Comparison of ENCODE assay signal across 27 cellular contexts in the genomic region with DNA sequence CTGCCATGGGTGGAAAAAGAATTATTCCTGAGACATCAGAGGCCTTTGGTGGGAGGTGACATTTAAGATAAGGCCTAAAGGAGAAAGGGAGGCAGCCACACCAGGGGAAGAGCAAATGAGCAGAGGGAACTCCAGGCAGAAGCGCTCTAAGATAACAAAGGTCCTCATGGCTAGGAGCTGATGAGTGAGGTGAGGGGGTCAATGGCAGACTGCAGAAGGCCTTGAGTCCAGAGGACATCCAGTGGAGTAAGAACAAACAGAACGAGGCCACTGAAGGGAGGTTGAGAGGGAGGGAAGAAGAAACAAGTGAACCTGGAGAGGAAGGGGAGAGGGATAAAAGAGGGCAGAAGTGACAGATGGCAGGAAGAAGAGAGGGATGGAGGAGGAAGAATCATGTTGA.
DNase-seq lines count a peak whose midpoint lies in the region; ATAC-seq, FAIRE-seq and TF ChIP-seq lines count a peak whose summit lies in the region.
"Had no signal": no experiment of that assay in that cellular context is flagged by ENCODE, and none has a peak within 500 bp of the region (broad histone marks: within the 10 kb centered on the region; RNA-seq: fewer than 3 reads in every experiment).

No MANE protein-coding gene starts in this region.

- no peaks in the 10 kb centered on the region for H3K36me3 Mint-ChIP-seq in neural progenitor cell
- H3K36me3 Mint-ChIP-seq: CD14-positive monocyte; CD4-positive, alpha-beta memory T cell had no signal

- no peaks in the 10 kb centered on the region for H3K9me3 Mint-ChIP-seq in neural progenitor cell
- H3K9me3 Mint-ChIP-seq: CD4-positive, CD25-positive, alpha-beta regulatory T cell; CD8-positive, alpha-beta memory T cell had no signal

- TF ChIP-seq POLR2A in HepG2 (IDR thresholded peaks at IDR 0.05; ENCODE audit: insufficient read depth in 1 of 2, low read depth in 2 of 2, low read length in 2 of 2) (no peak), right lobe of liver (IDR thresholded peaks at IDR 0.05) (no peak), K562 (conservative IDR thresholded peaks at IDR 0.05) (no peak)

- H3K36me3 ChIP-seq in HepG2 (replicated peaks in 1 of 2; ENCODE audit: control insufficient read depth in 1 of 2, insufficient read depth in 2 of 2, low read length in 2 of 2) (no peaks in the 10 kb centered on the region), right lobe of liver (no peaks in the 10 kb centered on the region), K562 (ENCODE audit: control insufficient read depth, insufficient read depth, low read length) (no peaks in the 10 kb centered on the region), neural progenitor cell (no peaks in the 10 kb centered on the region)
- H3K36me3 ChIP-seq: BE2C, BLaER1 had no signal

- H3K79me2 ChIP-seq in HepG2 (ENCODE audit: insufficient read depth, low read length), result no peaks in the 10 kb centered on the region
- no peaks in the 10 kb centered on the region for H3K79me2 ChIP-seq in K562 (ENCODE audit: control insufficient read depth, insufficient read depth, low read length)
- no peaks in the 10 kb centered on the region for H3K79me2 ChIP-seq in neural progenitor cell (ENCODE audit: low read depth)

- in situ Hi-C loops in HepG2 (cut with HindIII; ENCODE audit: extremely low pct_ligation_motif_present, low pct_unique_long_range_greater_than_20kb), result no loop called here
- in situ Hi-C loops in K562 (cut with MboI), result no loop called here

- H3K27me3 ChIP-seq in HepG2 (ENCODE audit: control insufficient read depth in 1 of 2, insufficient read depth in 2 of 2, low read length in 2 of 2) (no peaks in the 10 kb centered on the region), right lobe of liver (no peaks in the 10 kb centered on the region), K562 (ENCODE audit: control insufficient read depth in 2 of 2, insufficient read depth in 2 of 2, low read length in 2 of 2) (peaks cover 2 to 9% of the 10 kb centered on the region in 2 experiments; a peak in 2 of 5 replicates), neural progenitor cell (no peaks in the 10 kb centered on the region)
- H3K27me3 ChIP-seq: BE2C, BLaER1 had no signal

- TF ChIP-seq RAD21 in HepG2 (CRISPR knock-in tag; IDR thresholded peaks at IDR 0.05), result no peak
- no peak for TF ChIP-seq RAD21 in K562 (CRISPR knock-in tag; conservative IDR thresholded peaks at IDR 0.05 in 1 of 2, IDR thresholded peaks at IDR 0.05 in 1 of 2)

- H3K4me1 Mint-ChIP-seq in neural progenitor cell, result no peaks in the 10 kb centered on the region
- H3K4me1 Mint-ChIP-seq: CD14-positive monocyte; CD4-positive, CD25-positive, alpha-beta regulatory T cell; CD8-positive, alpha-beta memory T cell had no signal

- CTCF ChIA-PET in HepG2 (lab: Yijun Ruan, JAX; ENCODE audit: low intra/inter-chr PET ratio, low total read pairs) (no interaction called here), K562 (lab: Yijun Ruan, JAX; ENCODE audit: low intra/inter-chr PET ratio) (no interaction called here)

- no peak overlapping the region for H3K4me3 Mint-ChIP-seq in neural progenitor cell
- H3K4me3 Mint-ChIP-seq: CD14-positive monocyte; CD4-positive, alpha-beta memory T cell; CD4-positive, CD25-positive, alpha-beta regulatory T cell; CD8-positive, alpha-beta memory T cell had no signal

- DNase-seq in HepG2 (ENCODE audit: low spot score) (peak; percentile 31), right lobe of liver (no peak), K562 (ENCODE audit: extremely low read depth in 1 of 4, low spot score in 3 of 4) (peak in 1 of 4 experiments; percentile 22), neural progenitor cell (ENCODE audit: low spot score) (no peak), hypothalamus (lab: John Stamatoyannopoulos, UW) (no peak)
- no peak for DNase-seq in stimulated activated CD4-positive, alpha-beta T cell treated with anti-CD3 and anti-CD28 coated beads, Interleukin-4, amount 100 ng/mL, for 4 hours
- DNase-seq: 8988T; ACHN; BE2C; C1 segment of cervical spinal cord; CD4-positive, alpha-beta memory T cell; CD4-positive, CD25-positive, alpha-beta regulatory T cell; CD8-positive, alpha-beta memory T cell; COR-L47; DMS 273 treated with DMSO at 0.1 percent for 48 hours; DMS153; DMS53; DMS79; DND-41; EL; GDM1 had no signal

- ATAC-seq in HepG2 (peak; percentile 89), right lobe of liver (no peak), K562 (no peak)
- ATAC-seq: GM12878 had no signal

- H4K20me1 ChIP-seq in HepG2 (ENCODE audit: insufficient read depth, low read length), result no peaks in the 10 kb centered on the region
- no peaks in the 10 kb centered on the region for H4K20me1 ChIP-seq in K562 (replicated peaks; ENCODE audit: control insufficient read depth, insufficient read depth, low read length)
- H4K20me1 ChIP-seq in neural progenitor cell (ENCODE audit: low read depth), result no peaks in the 10 kb centered on the region
- H4K20me1 ChIP-seq: BLaER1 had no signal

- peaks cover 2% of the 10 kb centered on the region for H3K9me1 ChIP-seq in K562 (ENCODE audit: control insufficient read depth, insufficient read depth, low read length)

- TF ChIP-seq CTCF in HepG2 (CRISPR knock-in tag; IDR thresholded peaks at IDR 0.05) (no peak), right lobe of liver (IDR thresholded peaks at IDR 0.05) (no peak), K562 (IDR thresholded peaks at IDR 0.05 in 2 of 3, conservative IDR thresholded peaks at IDR 0.05 in 1 of 3; ENCODE audit: insufficient read depth in 2 of 3, low read depth in 1 of 3, low read length in 3 of 3) (no peak), neural progenitor cell (IDR thresholded peaks at IDR 0.05) (no peak)

- BruUV-seq in HepG2 (replicated peaks; lab: Mats Ljungman, UMichigan), result no TSS peak
- BruUV-seq in K562 (replicated peaks; lab: Mats Ljungman, UMichigan), result no TSS peak

- WGBS in HepG2 (ENCODE audit: low lambda C conversion rate), result 20% methylated on average over 2 of the region's 2 CpGs
- 78% methylated on average over 1 of the region's 2 CpGs for WGBS in right lobe of liver (ENCODE audit: insufficient coverage, low coverage, low lambda C conversion rate, missing lambda C conversion rate)
- 3% methylated on average over 2 of the region's 2 CpGs for WGBS in K562 (ENCODE audit: insufficient coverage, low coverage, missing lambda C conversion rate)

- no peaks in the 10 kb centered on the region for H3F3A ChIP-seq in neural progenitor cell (ENCODE audit: low read depth)

- TF ChIP-seq EP300 in HepG2 (IDR thresholded peaks at IDR 0.05; ENCODE audit: low read depth in 2 of 2, low read length in 2 of 2), result no peak
- TF ChIP-seq EP300 in HepG2 (CRISPR knock-in tag; IDR thresholded peaks at IDR 0.05; ENCODE audit: borderline replicate concordance), result no peak
- no peak for TF ChIP-seq EP300 in K562 (IDR thresholded peaks at IDR 0.05; ENCODE audit: low read length)

- H3K9ac ChIP-seq in HepG2 (ENCODE audit: insufficient read depth, low read depth, low read length) (no peak overlapping the region), K562 (ENCODE audit: insufficient read depth in 1 of 2, low read depth in 2 of 2, low read length in 2 of 2) (no peak overlapping the region), neural progenitor cell (no peak overlapping the region)
- H3K9ac ChIP-seq: BLaER1 had no signal

- H3K27ac ChIP-seq in HepG2 (ENCODE audit: extremely low read length, insufficient read depth, low read length) (no peak overlapping the region), right lobe of liver (no peak overlapping the region), K562 (ENCODE audit: extremely low read depth, low read depth, low read length) (no peak overlapping the region), neural progenitor cell (no peak overlapping the region)
- H3K27ac ChIP-seq: BLaER1 had no signal

- H2AFZ ChIP-seq in HepG2 (ENCODE audit: low read length) (no peak overlapping the region), K562 (ENCODE audit: low read depth, low read length) (no peak overlapping the region), neural progenitor cell (replicated peaks) (no peak overlapping the region)

- H3K9me3 ChIP-seq in HepG2 (ENCODE audit: low read length), result no peaks in the 10 kb centered on the region
- H3K9me3 ChIP-seq in right lobe of liver, result no peaks in the 10 kb centered on the region
- H3K9me3 ChIP-seq in K562 (replicated peaks; ENCODE audit: control insufficient read depth, insufficient read depth, low read depth, low read length), result no peaks in the 10 kb centered on the region
- H3K9me3 ChIP-seq in neural progenitor cell (ENCODE audit: low read depth), result no peaks in the 10 kb centered on the region
- H3K9me3 ChIP-seq: BE2C, BLaER1 had no signal

- FAIRE-seq in HepG2 (lab: Jason Lieb, UNC) (no peak), K562 (lab: Jason Lieb, UNC) (no peak)
- FAIRE-seq: A204.1, GM12878, GM12892, GM18507 had no signal

- peaks cover 2% of the 10 kb centered on the region for H3K27me3 Mint-ChIP-seq in neural progenitor cell (ENCODE audit: insufficient read depth, low read depth)
- H3K27me3 Mint-ChIP-seq: CD4-positive, alpha-beta memory T cell; CD4-positive, CD25-positive, alpha-beta regulatory T cell had no signal

- H3K4me2 ChIP-seq in HepG2 (ENCODE audit: low read depth, low read length), result 0 out of 2 replicates have a peak overlapping the region, but pooled peaks have one; percentile 15
- H3K4me2 ChIP-seq in K562 (ENCODE audit: insufficient read depth, low read length), result no peak overlapping the region
- H3K4me2 ChIP-seq in neural progenitor cell, result no peak overlapping the region
- H3K4me2 ChIP-seq: BLaER1 had no signal

- intact Hi-C loops in HepG2 (cut with micrococcal nuclease; ENCODE audit: unreplicated experiment) (no loop called here), right lobe of liver (cut with DNase I) (no loop called here), K562 (cut with micrococcal nuclease) (no loop called here)

- POLR2A ChIA-PET in HepG2 (lab: Yijun Ruan, JAX), result no interaction called here
- POLR2A ChIA-PET in K562 (lab: Yijun Ruan, JAX), result no interaction called here

- H3K4me1 ChIP-seq in HepG2 (ENCODE audit: insufficient read depth, low read length) (peaks cover 51% of the 10 kb centered on the region), right lobe of liver (no peaks in the 10 kb centered on the region), K562 (replicated peaks in 1 of 2; ENCODE audit: control insufficient read depth in 2 of 2, insufficient read depth in 2 of 2, low read length in 2 of 2) (no peaks in the 10 kb centered on the region), neural progenitor cell (no peaks in the 10 kb centered on the region)
- H3K4me1 ChIP-seq: BE2C, BLaER1 had no signal

- no peak overlapping the region for H3K4me3 ChIP-seq in HepG2 (replicated peaks in 1 of 3; ENCODE audit: insufficient read depth in 1 of 3, low read depth in 2 of 3, low read length in 3 of 3)
- no peak overlapping the region for H3K4me3 ChIP-seq in right lobe of liver
- H3K4me3 ChIP-seq in K562, result no peak overlapping the region
- H3K4me3 ChIP-seq in neural progenitor cell, result no peak overlapping the region
- H3K4me3 ChIP-seq: BLaER1, GM12878 had no signal

- H3K27ac Mint-ChIP-seq in neural progenitor cell, result peak overlapping the region; percentile 5
- H3K27ac Mint-ChIP-seq: CD14-positive monocyte; CD4-positive, alpha-beta memory T cell; CD4-positive, CD25-positive, alpha-beta regulatory T cell; CD8-positive, alpha-beta memory T cell had no signal

TF ChIP-seq in HepG2, 621 proteins besides CTCF, POLR2A, EP300 and RAD21 (continues in another document):
- TF ChIP-seq ZNF382 (CRISPR knock-in tag; IDR thresholded peaks at IDR 0.05; ENCODE audit: borderline replicate concordance) (no peak), HDAC2 (CRISPR knock-in tag; IDR thresholded peaks at IDR 0.05) (no peak)

Comparison
In these comparisons a context has a peak if more than half of its experiments do, and no peak if none do; other contexts are left out.
1. Of the 241 proteins assayed by ChIP-seq in both HepG2 and K562: peak only in HepG2: BCL6, FOXA3, GATAD2A, HMG20A, MED1, NR2F6 and 2 more; only in K562: none; in both: none; in neither: 232; mixed calls (peak in some experiments, not most) for 1.